1 cellular context compared by ENCODE assay signal in the genomic region with DNA sequence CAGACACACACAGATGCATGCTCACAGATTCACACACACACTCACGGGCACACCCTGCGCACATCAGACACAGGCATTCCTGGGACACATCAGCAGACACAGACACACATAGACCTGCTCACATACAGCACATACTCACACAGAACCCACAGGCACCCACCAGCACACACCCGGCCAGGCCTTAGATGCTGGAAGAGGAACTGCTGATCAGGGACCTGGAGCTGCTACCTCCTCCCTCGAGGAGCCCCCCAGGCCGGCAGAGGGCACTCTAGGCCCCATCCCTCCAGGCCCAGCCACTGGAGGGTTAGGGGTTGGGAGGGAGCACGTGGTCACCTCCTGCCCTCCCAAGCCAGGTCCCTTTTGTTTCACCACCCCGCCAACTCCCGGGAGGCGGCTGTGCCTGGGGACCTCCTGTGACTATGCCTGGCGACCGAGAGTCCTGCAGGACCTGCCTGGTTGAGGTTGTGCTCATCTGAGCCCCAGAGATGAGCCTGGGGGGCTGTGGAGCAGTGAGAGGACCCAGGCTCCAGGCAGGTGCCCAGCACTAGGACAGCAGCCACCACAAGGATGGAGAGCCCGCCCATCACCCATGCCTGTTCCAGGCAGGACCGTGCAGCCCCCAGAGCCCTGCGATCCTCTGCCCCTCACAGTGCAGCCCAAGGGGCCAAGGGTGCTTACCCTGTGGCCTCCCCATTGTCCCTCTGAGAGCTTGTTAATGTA.
TF ChIP-seq lines count a peak whose summit lies in the region.

No MANE protein-coding gene starts in this region.

TF ChIP-seq in HepG2, 621 proteins besides CTCF, POLR2A, EP300 and RAD21 (continued from another document and continues in another):
- TF ChIP-seq, protein P1, sequence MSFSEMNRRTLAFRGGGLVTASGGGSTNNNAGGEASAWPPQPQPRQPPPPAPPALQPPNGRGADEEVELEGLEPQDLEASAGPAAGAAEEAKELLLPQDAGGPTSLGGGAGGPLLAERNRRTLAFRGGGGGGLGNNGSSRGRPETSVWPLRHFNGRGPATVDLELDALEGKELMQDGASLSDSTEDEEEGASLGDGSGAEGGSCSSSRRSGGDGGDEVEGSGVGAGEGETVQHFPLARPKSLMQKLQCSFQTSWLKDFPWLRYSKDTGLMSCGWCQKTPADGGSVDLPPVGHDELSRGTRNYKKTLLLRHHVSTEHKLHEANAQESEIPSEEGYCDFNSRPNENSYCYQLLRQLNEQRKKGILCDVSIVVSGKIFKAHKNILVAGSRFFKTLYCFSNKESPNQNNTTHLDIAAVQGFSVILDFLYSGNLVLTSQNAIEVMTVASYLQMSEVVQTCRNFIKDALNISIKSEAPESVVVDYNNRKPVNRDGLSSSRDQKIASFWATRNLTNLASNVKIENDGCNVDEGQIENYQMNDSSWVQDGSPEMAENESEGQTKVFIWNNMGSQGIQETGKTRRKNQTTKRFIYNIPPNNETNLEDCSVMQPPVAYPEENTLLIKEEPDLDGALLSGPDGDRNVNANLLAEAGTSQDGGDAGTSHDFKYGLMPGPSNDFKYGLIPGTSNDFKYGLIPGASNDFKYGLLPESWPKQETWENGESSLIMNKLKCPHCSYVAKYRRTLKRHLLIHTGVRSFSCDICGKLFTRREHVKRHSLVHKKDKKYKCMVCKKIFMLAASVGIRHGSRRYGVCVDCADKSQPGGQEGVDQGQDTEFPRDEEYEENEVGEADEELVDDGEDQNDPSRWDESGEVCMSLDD (CRISPR knock-in tag; IDR thresholded peaks at IDR 0.05; ENCODE audit: borderline replicate concordance) = no peak
- TF ChIP-seq SSRP1 (CRISPR knock-in tag; IDR thresholded peaks at IDR 0.05) = no peak
- peak; percentile 43; the same call in 1 of the 2 replicates for TF ChIP-seq KLF13 (CRISPR knock-in tag; IDR thresholded peaks at IDR 0.05)
- no peak for TF ChIP-seq SIN3B (IDR thresholded peaks at IDR 0.05; ENCODE audit: low read length)
- no peak for TF ChIP-seq NFATC3 (CRISPR knock-in tag; IDR thresholded peaks at IDR 0.05)
- no peak for TF ChIP-seq RORA (CRISPR knock-in tag; IDR thresholded peaks at IDR 0.05)
- TF ChIP-seq ZNF773 (CRISPR knock-in tag; IDR thresholded peaks at IDR 0.05; ENCODE audit: borderline replicate concordance) = no peak
- TF ChIP-seq ZNF761 (CRISPR knock-in tag; conservative IDR thresholded peaks at IDR 0.05) = peak; percentile 69; the same call in 1 of the 2 replicates
- peak; percentile 91 for TF ChIP-seq KDM3A (CRISPR knock-in tag; IDR thresholded peaks at IDR 0.05; ENCODE audit: low read depth)
- no peak for TF ChIP-seq ZFYVE20 (CRISPR knock-in tag; IDR thresholded peaks at IDR 0.05; ENCODE audit: borderline replicate concordance, low read depth)
- 0 out of 2 replicates have a peak, but pooled peaks have one; percentile 31 for TF ChIP-seq ZNF552 (CRISPR knock-in tag; IDR thresholded peaks at IDR 0.05; ENCODE audit: borderline replicate concordance)
- TF ChIP-seq, protein P2, sequence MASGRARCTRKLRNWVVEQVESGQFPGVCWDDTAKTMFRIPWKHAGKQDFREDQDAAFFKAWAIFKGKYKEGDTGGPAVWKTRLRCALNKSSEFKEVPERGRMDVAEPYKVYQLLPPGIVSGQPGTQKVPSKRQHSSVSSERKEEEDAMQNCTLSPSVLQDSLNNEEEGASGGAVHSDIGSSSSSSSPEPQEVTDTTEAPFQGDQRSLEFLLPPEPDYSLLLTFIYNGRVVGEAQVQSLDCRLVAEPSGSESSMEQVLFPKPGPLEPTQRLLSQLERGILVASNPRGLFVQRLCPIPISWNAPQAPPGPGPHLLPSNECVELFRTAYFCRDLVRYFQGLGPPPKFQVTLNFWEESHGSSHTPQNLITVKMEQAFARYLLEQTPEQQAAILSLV (CRISPR knock-in tag; IDR thresholded peaks at IDR 0.05; ENCODE audit: borderline replicate concordance) = peak; percentile 76; the same call in 1 of the 2 replicates
- no peak for TF ChIP-seq SP2 (CRISPR knock-in tag; IDR thresholded peaks at IDR 0.05)
- TF ChIP-seq ZNF790 (CRISPR knock-in tag; IDR thresholded peaks at IDR 0.05; ENCODE audit: borderline replicate concordance) = peak; percentile 82; the same call in 1 of the 2 replicates
- no peak for TF ChIP-seq HMGA1 (CRISPR knock-in tag; conservative IDR thresholded peaks at IDR 0.05)
- TF ChIP-seq NFE2L1 (CRISPR knock-in tag; IDR thresholded peaks at IDR 0.05; ENCODE audit: borderline replicate concordance) = no peak
- TF ChIP-seq KLF15 (CRISPR knock-in tag; IDR thresholded peaks at IDR 0.05; ENCODE audit: borderline replicate concordance) = no peak
- TF ChIP-seq POGZ (CRISPR knock-in tag; IDR thresholded peaks at IDR 0.05) = peak; percentile 80
- 0 out of 2 replicates have a peak, but pooled peaks have one; percentile 25 for TF ChIP-seq ESRRA (CRISPR knock-in tag; IDR thresholded peaks at IDR 0.05; ENCODE audit: low read depth)
- TF ChIP-seq ZNF749 (CRISPR knock-in tag; IDR thresholded peaks at IDR 0.05; ENCODE audit: borderline replicate concordance) = peak; percentile 74; the same call in 1 of the 2 replicates
- TF ChIP-seq, protein P3, sequence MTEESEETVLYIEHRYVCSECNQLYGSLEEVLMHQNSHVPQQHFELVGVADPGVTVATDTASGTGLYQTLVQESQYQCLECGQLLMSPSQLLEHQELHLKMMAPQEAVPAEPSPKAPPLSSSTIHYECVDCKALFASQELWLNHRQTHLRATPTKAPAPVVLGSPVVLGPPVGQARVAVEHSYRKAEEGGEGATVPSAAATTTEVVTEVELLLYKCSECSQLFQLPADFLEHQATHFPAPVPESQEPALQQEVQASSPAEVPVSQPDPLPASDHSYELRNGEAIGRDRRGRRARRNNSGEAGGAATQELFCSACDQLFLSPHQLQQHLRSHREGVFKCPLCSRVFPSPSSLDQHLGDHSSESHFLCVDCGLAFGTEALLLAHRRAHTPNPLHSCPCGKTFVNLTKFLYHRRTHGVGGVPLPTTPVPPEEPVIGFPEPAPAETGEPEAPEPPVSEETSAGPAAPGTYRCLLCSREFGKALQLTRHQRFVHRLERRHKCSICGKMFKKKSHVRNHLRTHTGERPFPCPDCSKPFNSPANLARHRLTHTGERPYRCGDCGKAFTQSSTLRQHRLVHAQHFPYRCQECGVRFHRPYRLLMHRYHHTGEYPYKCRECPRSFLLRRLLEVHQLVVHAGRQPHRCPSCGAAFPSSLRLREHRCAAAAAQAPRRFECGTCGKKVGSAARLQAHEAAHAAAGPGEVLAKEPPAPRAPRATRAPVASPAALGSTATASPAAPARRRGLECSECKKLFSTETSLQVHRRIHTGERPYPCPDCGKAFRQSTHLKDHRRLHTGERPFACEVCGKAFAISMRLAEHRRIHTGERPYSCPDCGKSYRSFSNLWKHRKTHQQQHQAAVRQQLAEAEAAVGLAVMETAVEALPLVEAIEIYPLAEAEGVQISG (CRISPR knock-in tag; IDR thresholded peaks at IDR 0.05) = peak; percentile 99
- peak; percentile 63; the same call in 1 of the 2 replicates for TF ChIP-seq SIN3A (IDR thresholded peaks at IDR 0.05; ENCODE audit: borderline replicate concordance, low read depth, low read length)
- no peak for TF ChIP-seq ZNF7 (CRISPR knock-in tag; IDR thresholded peaks at IDR 0.05)
- peak; percentile 80; the same call in 1 of the 2 replicates for TF ChIP-seq ARNT2 (CRISPR knock-in tag; IDR thresholded peaks at IDR 0.05; ENCODE audit: low read depth)
- no peak for TF ChIP-seq ZKSCAN1 (IDR thresholded peaks at IDR 0.05; ENCODE audit: low read length)
- TF ChIP-seq, protein P4, sequence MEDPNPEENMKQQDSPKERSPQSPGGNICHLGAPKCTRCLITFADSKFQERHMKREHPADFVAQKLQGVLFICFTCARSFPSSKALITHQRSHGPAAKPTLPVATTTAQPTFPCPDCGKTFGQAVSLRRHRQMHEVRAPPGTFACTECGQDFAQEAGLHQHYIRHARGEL (CRISPR knock-in tag; IDR thresholded peaks at IDR 0.05) = no peak
- TF ChIP-seq, protein P5, sequence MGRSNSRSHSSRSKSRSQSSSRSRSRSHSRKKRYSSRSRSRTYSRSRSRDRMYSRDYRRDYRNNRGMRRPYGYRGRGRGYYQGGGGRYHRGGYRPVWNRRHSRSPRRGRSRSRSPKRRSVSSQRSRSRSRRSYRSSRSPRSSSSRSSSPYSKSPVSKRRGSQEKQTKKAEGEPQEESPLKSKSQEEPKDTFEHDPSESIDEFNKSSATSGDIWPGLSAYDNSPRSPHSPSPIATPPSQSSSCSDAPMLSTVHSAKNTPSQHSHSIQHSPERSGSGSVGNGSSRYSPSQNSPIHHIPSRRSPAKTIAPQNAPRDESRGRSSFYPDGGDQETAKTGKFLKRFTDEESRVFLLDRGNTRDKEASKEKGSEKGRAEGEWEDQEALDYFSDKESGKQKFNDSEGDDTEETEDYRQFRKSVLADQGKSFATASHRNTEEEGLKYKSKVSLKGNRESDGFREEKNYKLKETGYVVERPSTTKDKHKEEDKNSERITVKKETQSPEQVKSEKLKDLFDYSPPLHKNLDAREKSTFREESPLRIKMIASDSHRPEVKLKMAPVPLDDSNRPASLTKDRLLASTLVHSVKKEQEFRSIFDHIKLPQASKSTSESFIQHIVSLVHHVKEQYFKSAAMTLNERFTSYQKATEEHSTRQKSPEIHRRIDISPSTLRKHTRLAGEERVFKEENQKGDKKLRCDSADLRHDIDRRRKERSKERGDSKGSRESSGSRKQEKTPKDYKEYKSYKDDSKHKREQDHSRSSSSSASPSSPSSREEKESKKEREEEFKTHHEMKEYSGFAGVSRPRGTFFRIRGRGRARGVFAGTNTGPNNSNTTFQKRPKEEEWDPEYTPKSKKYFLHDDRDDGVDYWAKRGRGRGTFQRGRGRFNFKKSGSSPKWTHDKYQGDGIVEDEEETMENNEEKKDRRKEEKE (IDR thresholded peaks at IDR 0.05) = no peak
- peak; percentile 25; the same call in 1 of the 2 replicates for TF ChIP-seq ZNF652 (CRISPR knock-in tag; IDR thresholded peaks at IDR 0.05; ENCODE audit: borderline replicate concordance, low read depth)
- TF ChIP-seq ETV5 (CRISPR knock-in tag; IDR thresholded peaks at IDR 0.05; ENCODE audit: borderline replicate concordance) = peak; percentile 51
- TF ChIP-seq ZNF841 (CRISPR knock-in tag; IDR thresholded peaks at IDR 0.05; ENCODE audit: borderline replicate concordance) = no peak
- TF ChIP-seq, protein P6, sequence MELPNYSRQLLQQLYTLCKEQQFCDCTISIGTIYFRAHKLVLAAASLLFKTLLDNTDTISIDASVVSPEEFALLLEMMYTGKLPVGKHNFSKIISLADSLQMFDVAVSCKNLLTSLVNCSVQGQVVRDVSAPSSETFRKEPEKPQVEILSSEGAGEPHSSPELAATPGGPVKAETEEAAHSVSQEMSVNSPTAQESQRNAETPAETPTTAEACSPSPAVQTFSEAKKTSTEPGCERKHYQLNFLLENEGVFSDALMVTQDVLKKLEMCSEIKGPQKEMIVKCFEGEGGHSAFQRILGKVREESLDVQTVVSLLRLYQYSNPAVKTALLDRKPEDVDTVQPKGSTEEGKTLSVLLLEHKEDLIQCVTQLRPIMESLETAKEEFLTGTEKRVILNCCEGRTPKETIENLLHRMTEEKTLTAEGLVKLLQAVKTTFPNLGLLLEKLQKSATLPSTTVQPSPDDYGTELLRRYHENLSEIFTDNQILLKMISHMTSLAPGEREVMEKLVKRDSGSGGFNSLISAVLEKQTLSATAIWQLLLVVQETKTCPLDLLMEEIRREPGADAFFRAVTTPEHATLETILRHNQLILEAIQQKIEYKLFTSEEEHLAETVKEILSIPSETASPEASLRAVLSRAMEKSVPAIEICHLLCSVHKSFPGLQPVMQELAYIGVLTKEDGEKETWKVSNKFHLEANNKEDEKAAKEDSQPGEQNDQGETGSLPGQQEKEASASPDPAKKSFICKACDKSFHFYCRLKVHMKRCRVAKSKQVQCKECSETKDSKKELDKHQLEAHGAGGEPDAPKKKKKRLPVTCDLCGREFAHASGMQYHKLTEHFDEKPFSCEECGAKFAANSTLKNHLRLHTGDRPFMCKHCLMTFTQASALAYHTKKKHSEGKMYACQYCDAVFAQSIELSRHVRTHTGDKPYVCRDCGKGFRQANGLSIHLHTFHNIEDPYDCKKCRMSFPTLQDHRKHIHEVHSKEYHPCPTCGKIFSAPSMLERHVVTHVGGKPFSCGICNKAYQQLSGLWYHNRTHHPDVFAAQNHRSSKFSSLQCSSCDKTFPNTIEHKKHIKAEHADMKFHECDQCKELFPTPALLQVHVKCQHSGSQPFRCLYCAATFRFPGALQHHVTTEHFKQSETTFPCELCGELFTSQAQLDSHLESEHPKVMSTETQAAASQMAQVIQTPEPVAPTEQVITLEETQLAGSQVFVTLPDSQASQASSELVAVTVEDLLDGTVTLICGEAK (IDR thresholded peaks at IDR 0.05) = no peak
- TF ChIP-seq, protein P6 (CRISPR knock-in tag; IDR thresholded peaks at IDR 0.05) = peak; percentile 11; the same call in 1 of the 2 replicates
- no peak for TF ChIP-seq SUZ12 (IDR thresholded peaks at IDR 0.05; ENCODE audit: low read depth, low read length)
- TF ChIP-seq ZFX (CRISPR knock-in tag; IDR thresholded peaks at IDR 0.05; ENCODE audit: low read depth) = peak; percentile 94
- TF ChIP-seq, protein P7, sequence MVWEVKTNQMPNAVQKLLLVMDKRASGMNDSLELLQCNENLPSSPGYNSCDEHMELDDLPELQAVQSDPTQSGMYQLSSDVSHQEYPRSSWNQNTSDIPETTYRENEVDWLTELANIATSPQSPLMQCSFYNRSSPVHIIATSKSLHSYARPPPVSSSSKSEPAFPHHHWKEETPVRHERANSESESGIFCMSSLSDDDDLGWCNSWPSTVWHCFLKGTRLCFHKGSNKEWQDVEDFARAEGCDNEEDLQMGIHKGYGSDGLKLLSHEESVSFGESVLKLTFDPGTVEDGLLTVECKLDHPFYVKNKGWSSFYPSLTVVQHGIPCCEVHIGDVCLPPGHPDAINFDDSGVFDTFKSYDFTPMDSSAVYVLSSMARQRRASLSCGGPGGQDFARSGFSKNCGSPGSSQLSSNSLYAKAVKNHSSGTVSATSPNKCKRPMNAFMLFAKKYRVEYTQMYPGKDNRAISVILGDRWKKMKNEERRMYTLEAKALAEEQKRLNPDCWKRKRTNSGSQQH (CRISPR knock-in tag; IDR thresholded peaks at IDR 0.05; ENCODE audit: low read depth) = peak; percentile 89
- peak; percentile 63 for TF ChIP-seq RXRB (CRISPR knock-in tag; IDR thresholded peaks at IDR 0.05; ENCODE audit: borderline replicate concordance)
